19 cellular contexts compared by ENCODE assay signal in genomic region chr16:606656-607307, GRCh38. TPM values are rescaled to one million over a fixed set of nuclear protein-coding genes. Genes with fewer than 3 reads are reported as not detected.
"Had no signal": no experiment of that assay in that cellular context is flagged by ENCODE, and none has a peak within 500 bp of the region (broad histone marks: within the 10 kb centered on the region; RNA-seq: fewer than 3 reads in every experiment).

No MANE protein-coding gene starts in this region.

- FAIRE-seq: endometrium, frontal cortex, islet of Langerhans had no signal

- DNase-seq: colonic mucosa; effector CD4-positive, alpha-beta T cell; heart left ventricle; hypothalamus; kidney glomerular epithelial cell; mesendoderm; naive B cell; right lobe of liver; stimulated activated CD4-positive, alpha-beta T cell treated with anti-CD3 and anti-CD28 coated beads, Interleukin-4, amount 100 ng/mL, for 1 hour; stimulated activated CD8-positive, alpha-beta memory T cell treated with anti-CD3 and anti-CD28 coated beads, Interleukin-4, amount 100 ng/mL, for 48 hours; upper lobe of right lung had no signal

- H3K9me3 ChIP-seq: colonic mucosa, neutrophil, prostate gland, right lobe of liver, tibial nerve, upper lobe of right lung, vagina had no signal

- H3K27me3 ChIP-seq: colonic mucosa, heart left ventricle, neutrophil, right lobe of liver, tibial nerve, upper lobe of right lung, vagina had no signal

- H3K4me1 ChIP-seq: colonic mucosa, right lobe of liver had no signal

- H3K36me3 ChIP-seq: colonic mucosa, heart left ventricle, neutrophil, prostate gland, right lobe of liver, upper lobe of right lung, vagina had no signal

- H3K4me3 ChIP-seq: colonic mucosa, heart left ventricle, prostate gland, right lobe of liver, tibial nerve, upper lobe of right lung, vagina had no signal

- H3K27ac ChIP-seq: colonic mucosa, heart left ventricle, neutrophil, prostate gland, right lobe of liver, tibial nerve, upper lobe of right lung, vagina had no signal

RNA-seq across cellular contexts. Expression of gene WFIKKN1, which starts 24.0 kb away (rescaled TPM):
- polyA plus RNA-seq: fibroblast of lung had no signal
